Comparison of ENCODE assay signal across 8 cellular contexts in genomic region chr7:6271694-6272371, GRCh38. TPM values are rescaled to one million over a fixed set of nuclear protein-coding genes. Genes with fewer than 3 reads are reported as not detected.
DNase-seq lines count a peak whose midpoint lies in the region; ATAC-seq and TF ChIP-seq lines count a peak whose summit lies in the region.

No MANE protein-coding gene starts in this region.

- intact Hi-C loops in left cardiac atrium (cut with DNase I), result loop anchor here in 1 of 2 donors (5.0 to 10.0 kb wide), 2 partner anchors 53 to 110 kb away; no protein-coding TSS in a partner anchor

- H3K27ac ChIP-seq in ACC112 (ENCODE audit: low read depth, low read length), result peak overlapping the region; percentile 46; the same call in 1 of the 2 replicates

- H3K79me2 ChIP-seq in ACC112 (ENCODE audit: control insufficient read depth, insufficient read depth, low read length, unreplicated experiment), result peaks cover 53% of the 10 kb centered on the region

- no peak for TF ChIP-seq CTCF in LNCaP clone FGC (IDR thresholded peaks at IDR 0.05; ENCODE audit: control insufficient read depth, extremely low read depth, insufficient read depth)

- peak overlapping the region; percentile 3 for H2AFZ ChIP-seq in ACC112 (ENCODE audit: low read length, unreplicated experiment)

- DNase-seq in LNCaP clone FGC (ENCODE audit: low read depth), result no peak
- peak; percentile 24 for DNase-seq in activated naive CD4-positive, alpha-beta T cell treated with Interleukin-2 at 50 U/mL for 16 hours
- peak; percentile 42 for DNase-seq in left cardiac atrium
- peak; percentile 61 for DNase-seq in retina
- DNase-seq in NCI-H1436 (lab: John Stamatoyannopoulos, UW), result no peak

- no peaks in the 10 kb centered on the region for H3K27me3 ChIP-seq in ACC112 (ENCODE audit: insufficient read depth, low read length)

- ATAC-seq in GM18868 (IDR thresholded peaks at IDR 0.05; ENCODE audit: unreplicated experiment) (peak; percentile 14), left cardiac atrium (peak; percentile 17 to 22), GM18519 (IDR thresholded peaks at IDR 0.05; ENCODE audit: low FRiP score, unreplicated experiment) (no peak)

- no peaks in the 10 kb centered on the region for H3K36me3 ChIP-seq in ACC112 (ENCODE audit: insufficient read depth, low read length)

- peak overlapping the region; percentile 85 for H3K4me3 ChIP-seq in ACC112 (ENCODE audit: low read depth, low read length)
- H3K4me3 ChIP-seq in LNCaP clone FGC (ENCODE audit: low read depth, low read length), result peak overlapping the region; percentile 89

- peaks cover 31% of the 10 kb centered on the region for H3K4me1 ChIP-seq in ACC112 (ENCODE audit: control insufficient read depth, insufficient read depth, low read length, unreplicated experiment)

RNA-seq across cellular contexts. Expression of gene CYTH3, which starts 0.6 kb away (rescaled TPM):
- 10 to 100 TPM; 26.4 to 30.2 TPM for total RNA-seq in left cardiac atrium

Comparison
In these comparisons a context has a peak if more than half of its experiments do, and no peak if none do; other contexts are left out.
1. DNase-seq: peak in activated naive CD4-positive, alpha-beta T cell treated with Interleukin-2 at 50 U/mL for 16 hours (single experiment), left cardiac atrium (single experiment) and retina (single experiment); none in LNCaP clone FGC (single experiment) and NCI-H1436 (single experiment).